25 cellular contexts compared by ENCODE assay signal in the genomic region with DNA sequence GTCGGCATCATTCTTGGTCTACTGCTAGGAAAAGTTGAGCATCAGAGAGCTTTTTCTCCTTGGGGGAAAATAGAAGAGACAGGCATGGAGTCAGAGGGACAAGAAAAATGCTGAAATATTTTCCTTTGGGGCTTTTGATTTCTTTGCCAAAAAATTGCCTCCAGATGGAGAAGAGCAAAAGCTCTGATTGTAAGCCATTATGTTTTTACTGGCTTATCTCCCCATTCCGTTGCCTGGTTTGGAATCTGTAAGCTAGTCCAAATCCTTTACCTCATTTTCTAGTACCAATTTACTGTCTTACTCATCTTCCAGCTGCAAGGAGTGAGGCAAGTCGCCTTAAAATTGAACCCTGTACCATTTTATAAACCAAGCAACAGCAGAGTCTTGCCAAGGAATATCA. TPM values are rescaled to one million over a fixed set of nuclear protein-coding genes. Genes with fewer than 3 reads are reported as not detected.
DNase-seq lines count a peak whose midpoint lies in the region; ATAC-seq and TF ChIP-seq lines count a peak whose summit lies in the region.
"Had no signal": no experiment of that assay in that cellular context is flagged by ENCODE, and none has a peak within 500 bp of the region (broad histone marks: within the 10 kb centered on the region; RNA-seq: fewer than 3 reads in every experiment).

No MANE protein-coding gene starts in this region.

- H2BK5ac ChIP-seq in mesenchymal stem cell (ENCODE audit: low read depth, low read length, poor library complexity, severe bottlenecking), result no peak overlapping the region

- DNase-seq in Right ventricle myocardium inferior (ENCODE audit: missing footprints) (no peak), right atrium auricular region (ENCODE audit: low spot score) (no peak), mesenchymal stem cell (no peak), aorta (no peak), Peyer's patch (no peak), NCI-H2107 treated with DMSO at 0.1 percent for 48 hours (lab: John Stamatoyannopoulos, UW; ENCODE audit: unreplicated experiment) (no peak)
- DNase-seq: 8988T; activated CD4-positive, alpha-beta T cell treated with anti-CD3 and anti-CD28 coated beads for 4 hours; activated CD8-positive, alpha-beta memory T cell treated with anti-CD3 and anti-CD28 coated beads, Interleukin-2, amount 10 ng/mL, durations not matched to agents 7 days and 5 days; activated naive CD8-positive, alpha-beta T cell treated with anti-CD3 and anti-CD28 coated beads, Interleukin-2, amount 10 ng/mL, durations not matched to agents 7 days and 5 days; C1 segment of cervical spinal cord; dermis blood vessel endothelial cell; left colon; midbrain; NCI-H146; NCI-H748 treated with DMSO at 0.1 percent for 48 hours; SHP77; small intestine; stimulated activated CD4-positive, alpha-beta T cell treated with anti-CD3 and anti-CD28 coated beads, Interleukin-4, amount 100 ng/mL, for 1 hour; stimulated activated naive CD8-positive, alpha-beta T cell treated with anti-CD3 and anti-CD28 coated beads, Interleukin-15, amount 100 ng/mL, for 72 hours had no signal

- H3K9me3 ChIP-seq in right atrium auricular region (no peaks in the 10 kb centered on the region), esophagus (ENCODE audit: control insufficient read depth in 2 of 2, insufficient read depth in 1 of 2, low read depth in 1 of 2, low read length in 1 of 2) (no peaks in the 10 kb centered on the region), mesenchymal stem cell (ENCODE audit: control insufficient read depth, low read length) (no peaks in the 10 kb centered on the region), aorta (ENCODE audit: control insufficient read depth, low read length) (no peaks in the 10 kb centered on the region), Peyer's patch (no peaks in the 10 kb centered on the region)

- no peak overlapping the region for H2BK120ac ChIP-seq in mesenchymal stem cell (ENCODE audit: low read depth, low read length)

- no peak overlapping the region for H3K4me3 ChIP-seq in right atrium auricular region
- H3K4me3 ChIP-seq in esophagus (ENCODE audit: low read depth in 1 of 2, low read length in 2 of 2), result no peak overlapping the region
- peak overlapping the region in 1 of 2 experiments; percentile 20 for H3K4me3 ChIP-seq in mesenchymal stem cell (ENCODE audit: insufficient read depth in 1 of 2, low read depth in 1 of 2, low read length in 2 of 2)
- H3K4me3 ChIP-seq in aorta (ENCODE audit: low read length in 2 of 2), result no peak overlapping the region
- no peak overlapping the region for H3K4me3 ChIP-seq in Peyer's patch

- no peak for TF ChIP-seq POLR2A in Peyer's patch (IDR thresholded peaks at IDR 0.05)

- H2BK12ac ChIP-seq in mesenchymal stem cell (ENCODE audit: low read length in 2 of 2), result no peak overlapping the region

- H2BK15ac ChIP-seq in mesenchymal stem cell (ENCODE audit: low read depth, poor library complexity, severe bottlenecking), result no peak overlapping the region

- H4K91ac ChIP-seq in mesenchymal stem cell (ENCODE audit: low read length), result no peak overlapping the region

- peak; percentile 30 for ATAC-seq in Right ventricle myocardium inferior
- ATAC-seq in aorta (ENCODE audit: low FRiP score), result peak; percentile 64
- ATAC-seq in HG03565 (IDR thresholded peaks at IDR 0.05; ENCODE audit: unreplicated experiment), result no peak
- ATAC-seq: activated CD8-positive, alpha-beta memory T cell treated with anti-CD3 and anti-CD28 coated beads, Interleukin-2, amount 10 ng/mL, durations not matched to agents 7 days and 5 days; left colon; stimulated activated naive CD8-positive, alpha-beta T cell treated with anti-CD3 and anti-CD28 coated beads, Interleukin-15, amount 100 ng/mL, for 72 hours had no signal

- peaks cover 31% of the 10 kb centered on the region for H3K36me3 ChIP-seq in right atrium auricular region
- peaks cover 8 to 10% of the 10 kb centered on the region in 2 donors for H3K36me3 ChIP-seq in esophagus (ENCODE audit: control insufficient read depth in 2 of 2, insufficient read depth in 2 of 2, low read length in 1 of 2)
- H3K36me3 ChIP-seq in mesenchymal stem cell (ENCODE audit: control insufficient read depth in 1 of 2, insufficient read depth in 2 of 2, low read depth in 1 of 2, low read length in 2 of 2), result peaks cover 6 to 54% of the 10 kb centered on the region in 2 experiments
- peaks cover 0 to 3% of the 10 kb centered on the region in 2 donors for H3K36me3 ChIP-seq in aorta (ENCODE audit: control insufficient read depth in 1 of 2, insufficient read depth in 2 of 2, low read length in 1 of 2)
- peaks cover 0 to 26% (median 0%) of the 10 kb centered on the region in 3 donors for H3K36me3 ChIP-seq in Peyer's patch

- no peak overlapping the region for H3K27ac ChIP-seq in right atrium auricular region
- H3K27ac ChIP-seq in esophagus (ENCODE audit: low read depth in 2 of 2, low read length in 1 of 2), result peak overlapping the region; percentile 28 to 35
- peak overlapping the region; percentile 89 for H3K27ac ChIP-seq in mesenchymal stem cell (ENCODE audit: low read length, poor library complexity, severe bottlenecking)
- no peak overlapping the region for H3K27ac ChIP-seq in aorta (ENCODE audit: low read depth in 1 of 2, low read length in 2 of 2)
- no peak overlapping the region for H3K27ac ChIP-seq in Peyer's patch

- H2AK5ac ChIP-seq in mesenchymal stem cell (ENCODE audit: low read length, severe bottlenecking), result peak overlapping the region; percentile 96

- H4K8ac ChIP-seq in mesenchymal stem cell (ENCODE audit: low read length), result no peak overlapping the region

- no peak overlapping the region for H3K4ac ChIP-seq in mesenchymal stem cell (ENCODE audit: low read depth in 1 of 2, low read length in 2 of 2)

- H3K4me2 ChIP-seq in mesenchymal stem cell (ENCODE audit: low read length, poor library complexity, severe bottlenecking), result no peak overlapping the region

- intact Hi-C loops in Right ventricle myocardium inferior (cut with DNase I), result no loop called here
- intact Hi-C loops in aorta (cut with DNase I), result no loop called here

- 34 to 50% methylated on average over 3 of the region's 3 CpGs for WGBS in esophagus, 2 donors
- WGBS in mesenchymal stem cell, result 97% methylated on average over 3 of the region's 3 CpGs
- 26 to 28% methylated on average over 3 of the region's 3 CpGs for WGBS in aorta, 2 donors

- no peaks in the 10 kb centered on the region for H3K27me3 ChIP-seq in right atrium auricular region
- H3K27me3 ChIP-seq in esophagus (ENCODE audit: control insufficient read depth in 1 of 2, insufficient read depth in 2 of 2, low read length in 2 of 2), result no peaks in the 10 kb centered on the region
- no peaks in the 10 kb centered on the region for H3K27me3 ChIP-seq in mesenchymal stem cell (ENCODE audit: control insufficient read depth in 1 of 2, insufficient read depth in 1 of 2, low read length in 2 of 2)
- no peaks in the 10 kb centered on the region for H3K27me3 ChIP-seq in aorta (ENCODE audit: control insufficient read depth in 1 of 2, insufficient read depth in 2 of 2, low read length in 1 of 2)
- no peaks in the 10 kb centered on the region for H3K27me3 ChIP-seq in Peyer's patch

- H3K23ac ChIP-seq in mesenchymal stem cell (ENCODE audit: low read length in 2 of 2), result no peak overlapping the region

- no peak for TF ChIP-seq CTCF in right atrium auricular region (IDR thresholded peaks at IDR 0.05)
- TF ChIP-seq CTCF in Peyer's patch (IDR thresholded peaks at IDR 0.05), result no peak

- no peak overlapping the region for H2AFZ ChIP-seq in mesenchymal stem cell (ENCODE audit: low read depth, low read length)

- peaks cover 11% of the 10 kb centered on the region for H3K79me1 ChIP-seq in mesenchymal stem cell (replicated peaks; ENCODE audit: low read length, poor library complexity, severe bottlenecking)

- H3K14ac ChIP-seq in mesenchymal stem cell (ENCODE audit: low read length in 2 of 2), result no peak overlapping the region

- no peak overlapping the region for H3K18ac ChIP-seq in mesenchymal stem cell (ENCODE audit: low read depth in 1 of 2, low read length in 2 of 2)

- H3K9ac ChIP-seq in mesenchymal stem cell (ENCODE audit: low read length), result peak overlapping the region; percentile 63

- H3K4me1 ChIP-seq in right atrium auricular region, result peaks cover 0 to 40% of the 10 kb centered on the region in 2 donors
- no peaks in the 10 kb centered on the region for H3K4me1 ChIP-seq in esophagus (ENCODE audit: control insufficient read depth in 2 of 2, insufficient read depth in 2 of 2, low read length in 1 of 2)
- H3K4me1 ChIP-seq in mesenchymal stem cell (ENCODE audit: control insufficient read depth, insufficient read depth, low read depth, low read length), result peaks cover 12% of the 10 kb centered on the region
- H3K4me1 ChIP-seq in aorta (ENCODE audit: control insufficient read depth in 1 of 2, insufficient read depth in 2 of 2, low read length in 2 of 2), result peaks cover 0 to 8% of the 10 kb centered on the region in 2 donors
- peaks cover 0 to 17% (median 4%) of the 10 kb centered on the region in 4 donors for H3K4me1 ChIP-seq in Peyer's patch

RNA-seq across cellular contexts. Expression of gene NBL1, which starts 23.3 kb away (rescaled TPM):
- total RNA-seq in Right ventricle myocardium inferior (55.0 TPM), right atrium auricular region (10 to 100 TPM; 19.5 to 57.2 TPM), aorta (100 to 1,000 TPM; 134 to 188 TPM), Peyer's patch (100 to 1,000 TPM; 187 to 348 (median 289) TPM)
- polyA plus RNA-seq in esophagus (100 to 1,000 TPM in 1 of 2 donors, 10 to 100 TPM in 1; 91.7 to 111 TPM), aorta (100 to 1,000 TPM; 133 to 166 TPM)
- 59.5 TPM for polyA plus RNA-seq in mesenchymal stem cell (2013, experiment 1 of 2)
- polyA plus RNA-seq in mesenchymal stem cell (2013, experiment 2 of 2), result 63.3 TPM

RNA-seq across cellular contexts. Expression of gene HTR6, which starts 43.9 kb away (rescaled TPM):
- total RNA-seq in Right ventricle myocardium inferior, result not detected
- not detected for total RNA-seq in right atrium auricular region
- polyA plus RNA-seq in esophagus, result under 1 TPM in 1 of 2 donors, not detected in 1; 0.02 TPM
- polyA plus RNA-seq in mesenchymal stem cell (2013, experiment 1 of 2), result not detected
- not detected for polyA plus RNA-seq in mesenchymal stem cell (2013, experiment 2 of 2)
- total RNA-seq in aorta, result under 1 TPM in 1 of 2 donors, not detected in 1; 0.18 TPM
- not detected for polyA plus RNA-seq in aorta
- under 1 TPM in 1 of 4 donors, not detected in 3; 0.88 TPM for total RNA-seq in Peyer's patch
- total RNA-seq: activated CD8-positive, alpha-beta memory T cell treated with anti-CD3 and anti-CD28 coated beads, Interleukin-2, amount 10 ng/mL, durations not matched to agents 7 days and 5 days; activated T-helper 2 cell treated with anti-CD3 and anti-CD28 coated beads, Interferon-gamma antibody, Interleukin-2, Interleukin-4, amounts not matched to agents 10 μg/mL and 5 μg/mL and 100 μg/mL, durations not matched to agents 14 hours and 24 hours and 36 hours; dermis blood vessel endothelial cell; left colon; progenitor cell of endocrine pancreas; urinary bladder had no signal
- polyA plus RNA-seq: urinary bladder had no signal

Comparison
In these comparisons a context has a peak if more than half of its experiments do, and no peak if none do; other contexts are left out.
1. H3K27ac ChIP-seq: peak in esophagus (2 of 2) and mesenchymal stem cell (single experiment); none in right atrium auricular region (0 of 2), aorta (0 of 2) and Peyer's patch (0 of 4).